ENCODE assay signal across 24 cellular contexts in the genomic region with DNA sequence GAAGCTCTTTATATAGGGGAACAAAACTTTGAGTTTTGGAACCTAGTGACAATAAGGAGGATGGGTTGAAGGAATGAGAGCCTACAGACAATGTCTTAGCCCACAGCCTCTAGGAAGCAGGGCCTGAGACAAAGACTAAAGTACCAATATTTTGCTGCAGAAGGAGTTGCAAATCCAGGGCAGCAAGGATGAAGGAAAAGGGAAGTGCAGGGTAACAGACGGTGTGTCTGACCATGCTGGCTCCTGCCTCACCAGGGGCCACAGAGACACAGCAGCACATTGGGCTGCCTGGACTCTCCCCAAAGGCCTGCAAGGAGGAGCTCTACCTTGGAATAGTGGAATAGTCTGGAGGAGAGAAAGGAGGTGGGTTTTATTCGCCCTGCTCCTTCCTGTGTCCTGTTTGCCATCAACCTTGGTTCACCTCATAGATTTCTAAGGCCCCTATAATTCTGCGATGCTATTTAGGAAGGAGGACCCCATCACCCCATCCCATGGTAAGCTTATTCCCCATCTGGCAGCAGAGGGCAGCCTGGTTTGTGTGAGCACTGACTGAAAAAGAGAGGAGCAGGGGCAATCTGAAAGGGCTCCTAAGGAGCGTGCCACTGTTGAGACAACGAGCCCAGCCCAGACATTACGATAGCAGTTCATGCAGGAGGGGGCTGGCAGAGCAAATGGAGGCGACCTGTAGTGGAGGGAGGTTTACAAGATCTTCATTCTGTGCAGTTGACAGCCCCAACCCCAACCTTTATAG.
DNase-seq lines count a peak whose midpoint lies in the region; ATAC-seq, FAIRE-seq and TF ChIP-seq lines count a peak whose summit lies in the region.
"Had no signal": no experiment of that assay in that cellular context is flagged by ENCODE, and none has a peak within 500 bp of the region (broad histone marks: within the 10 kb centered on the region; RNA-seq: fewer than 3 reads in every experiment).

No MANE protein-coding gene starts in this region.

- peaks cover 37% of the 10 kb centered on the region for H3K36me3 Mint-ChIP-seq in CD8-positive, alpha-beta T cell
- H3K36me3 Mint-ChIP-seq in CD14-positive monocyte, result peaks cover 0 to 7% of the 10 kb centered on the region in 2 donors

- RAD21 ChIA-PET in GM12878 (lab: Charles Lee; ENCODE audit: unreplicated experiment), result interaction anchor here (1.6 to 2.3 kb wide), 2 partner anchors 14 to 190 kb away, joined by 4 to 5 read pairs; no protein-coding TSS in a partner anchor

- no peaks in the 10 kb centered on the region for H3K4me1 ChIP-seq in CD8-positive, alpha-beta T cell (ENCODE audit: insufficient read depth, low read length)
- H3K4me1 ChIP-seq in GM12878 (ENCODE audit: control insufficient read depth, insufficient read depth, low read length), result peaks cover 5% of the 10 kb centered on the region; the same call in 1 of the 2 replicates
- H3K4me1 ChIP-seq in mucosa of rectum (ENCODE audit: control insufficient read depth in 2 of 2, insufficient read depth in 2 of 2, low read length in 2 of 2), result peaks cover 21 to 51% of the 10 kb centered on the region in 2 donors
- H3K4me1 ChIP-seq in aorta (ENCODE audit: control insufficient read depth in 1 of 2, insufficient read depth in 2 of 2, low read length in 2 of 2), result peaks cover 2 to 6% of the 10 kb centered on the region in 2 donors
- H3K4me1 ChIP-seq: HAP-1 had no signal

- WGBS in GM12878 (ENCODE audit: insufficient coverage, insufficient replicate concordance, low lambda C conversion rate, missing lambda C conversion rate), result 82% methylated on average over 7 of the region's 7 CpGs
- 97 to 99% methylated on average over 7 of the region's 7 CpGs for WGBS in aorta, 2 donors

- no peak for TF ChIP-seq RAD21 in GM12878 (IDR thresholded peaks at IDR 0.05; ENCODE audit: insufficient read depth, low read depth, low read length)

- H3K4me3 ChIP-seq in CD8-positive, alpha-beta T cell (ENCODE audit: low read depth, low read length), result no peak overlapping the region
- H3K4me3 ChIP-seq in GM12878 (no peak overlapping the region), mucosa of rectum (ENCODE audit: low read length in 2 of 2) (peak overlapping the region in 1 of 2 donors; percentile 2), aorta (ENCODE audit: low read length in 2 of 2) (no peak overlapping the region)
- H3K4me3 ChIP-seq: dorsolateral prefrontal cortex, esophagus muscularis mucosa, gastroesophageal sphincter, HAP-1 had no signal

- no peaks in the 10 kb centered on the region for H3K27me3 Mint-ChIP-seq in CD8-positive, alpha-beta T cell (ENCODE audit: low read depth)
- peaks cover 0 to 2% (median 0%) of the 10 kb centered on the region in 3 donors for H3K27me3 Mint-ChIP-seq in CD14-positive monocyte (ENCODE audit: low read depth in 3 of 3)
- H3K27me3 Mint-ChIP-seq: stimulated activated naive CD8-positive, alpha-beta T cell treated with anti-CD3 and anti-CD28 coated beads, Interleukin-15, Interleukin-2, amounts not matched to agents 100 ng/mL and 50 ng/mL, for 24 hours had no signal

- no peak overlapping the region for H3K4me3 Mint-ChIP-seq in CD8-positive, alpha-beta T cell
- no peak overlapping the region for H3K4me3 Mint-ChIP-seq in CD14-positive monocyte
- H3K4me3 Mint-ChIP-seq: nephron progenitor cell; stimulated activated naive CD8-positive, alpha-beta T cell treated with anti-CD3 and anti-CD28 coated beads, Interleukin-15, Interleukin-2, amounts not matched to agents 100 ng/mL and 50 ng/mL, for 24 hours; T-helper 1 cell treated with Interleukin-12 subunit alpha and Interleukin-12 subunit beta and Interleukin-4 antibody, amounts not matched to agents 30 μg/mL and 1 μg/mL, for 36 hours had no signal

- no peak for TF ChIP-seq CTCF in CD8-positive, alpha-beta T cell (IDR thresholded peaks at IDR 0.05)
- TF ChIP-seq CTCF in GM12878 (IDR thresholded peaks at IDR 0.05 in 2 of 3, conservative IDR thresholded peaks at IDR 0.05 in 1 of 3; ENCODE audit: control insufficient read depth in 2 of 3, extremely low read depth in 1 of 3, insufficient read depth in 1 of 3, low read depth in 3 of 3, low read length in 3 of 3) (no peak), CD14-positive monocyte (IDR thresholded peaks at IDR 0.05) (no peak)

- H3K79me2 ChIP-seq in GM12878 (ENCODE audit: control insufficient read depth, insufficient read depth, low read length), result no peaks in the 10 kb centered on the region; the same call in 1 of the 2 replicates

- no peaks in the 10 kb centered on the region for H3K9me3 Mint-ChIP-seq in CD8-positive, alpha-beta T cell
- no peaks in the 10 kb centered on the region for H3K9me3 Mint-ChIP-seq in CD14-positive monocyte
- H3K9me3 Mint-ChIP-seq: nephron progenitor cell; stimulated activated naive CD8-positive, alpha-beta T cell treated with anti-CD3 and anti-CD28 coated beads, Interleukin-15, Interleukin-2, amounts not matched to agents 100 ng/mL and 50 ng/mL, for 24 hours; T-helper 1 cell treated with Interleukin-12 subunit alpha and Interleukin-12 subunit beta and Interleukin-4 antibody, amounts not matched to agents 30 μg/mL and 1 μg/mL, for 36 hours had no signal

- no peak overlapping the region for H2AFZ ChIP-seq in GM12878 (ENCODE audit: control insufficient read depth, low read depth, low read length)

- SMC1A ChIA-PET in GM12878 (lab: Charles Lee; ENCODE audit: uncharacterized antibody, unreplicated experiment), result interaction anchor here (1.2 kb wide), 1 partner anchor 14 kb away, joined by 3 read pairs; no protein-coding TSS in a partner anchor

- H4K20me1 ChIP-seq in GM12878 (ENCODE audit: control insufficient read depth, insufficient read depth), result no peaks in the 10 kb centered on the region

- no peak overlapping the region for H3K27ac ChIP-seq in CD8-positive, alpha-beta T cell (ENCODE audit: low read depth, low read length)
- no peak overlapping the region for H3K27ac ChIP-seq in GM12878 (ENCODE audit: control insufficient read depth, insufficient read depth)
- H3K27ac ChIP-seq in mucosa of rectum (ENCODE audit: low read depth in 2 of 2, low read length in 2 of 2), result peak overlapping the region; percentile 59 to 69
- no peak overlapping the region for H3K27ac ChIP-seq in aorta (ENCODE audit: low read depth in 1 of 2, low read length in 2 of 2)
- H3K27ac ChIP-seq: esophagus muscularis mucosa, gastroesophageal sphincter had no signal

- no peak for TF ChIP-seq EP300 in GM12878 (IDR thresholded peaks at IDR 0.05; ENCODE audit: borderline replicate concordance in 1 of 2, control insufficient read depth in 1 of 2, low read depth in 2 of 2, low read length in 2 of 2)

- intact Hi-C loops in CD8-positive, alpha-beta T cell (cut with DNase I, micrococcal nuclease), result no loop called here
- intact Hi-C loops in GM12878 (cut with micrococcal nuclease; ENCODE audit: unreplicated experiment), result no loop called here
- intact Hi-C loops in aorta (cut with DNase I), result no loop called here
- intact Hi-C loops in CD14-positive monocyte (cut with micrococcal nuclease), result no loop called here

- no peak for FAIRE-seq in GM12878 (lab: Jason Lieb, UNC)
- FAIRE-seq: HTR-8/SVneo had no signal

- in situ Hi-C loops in KBM-7 (cut with MboI; ENCODE audit: low pct_unique_long_range_greater_than_20kb, low sequenced_read_pairs), result no loop called here
- in situ Hi-C loops in GM12878 (cut with MboI), result no loop called here

- no peak for DNase-seq in CD8-positive, alpha-beta T cell
- DNase-seq in KBM-7, result peak; percentile 17
- DNase-seq in GM12878 (ENCODE audit: low read depth, low spot score), result no peak
- no peak for DNase-seq in aorta
- no peak for DNase-seq in CD14-positive monocyte (ENCODE audit: low spot score)
- DNase-seq: activated CD4-positive, alpha-beta T cell treated with anti-CD3 and anti-CD28 coated beads, Interleukin-2, amount 50 U/mL, for 48 hours; activated gamma-delta T cell treated with Interleukin-2 at 50 U/mL for 16 hours; DND-41; NCI-H1436; NCI-H2171; NCI-H524 treated with DMSO at 0.1 percent for 48 hours; nephron progenitor cell; SHP77; stimulated activated CD4-positive, alpha-beta T cell treated with anti-CD3 and anti-CD28 coated beads, Interleukin-2, amount 100 ng/mL, for 24 hours; trophoblast cell had no signal

- no peak for ATAC-seq in CD8-positive, alpha-beta T cell
- no peak for ATAC-seq in GM12878
- no peak for ATAC-seq in GM19035 (IDR thresholded peaks at IDR 0.05; ENCODE audit: unreplicated experiment)
- ATAC-seq in aorta (ENCODE audit: low FRiP score), result no peak
- ATAC-seq: gastroesophageal sphincter had no signal

- BruUV-seq in GM12878 (replicated peaks; lab: Mats Ljungman, UMichigan), result no TSS peak

- no peaks in the 10 kb centered on the region for H3K27me3 ChIP-seq in CD8-positive, alpha-beta T cell (ENCODE audit: insufficient read depth, low read length)
- no peaks in the 10 kb centered on the region for H3K27me3 ChIP-seq in GM12878 (replicated peaks in 1 of 2; ENCODE audit: control insufficient read depth in 2 of 2, insufficient read depth in 2 of 2, low read length in 1 of 2)
- no peaks in the 10 kb centered on the region for H3K27me3 ChIP-seq in mucosa of rectum (ENCODE audit: control insufficient read depth in 2 of 2, insufficient read depth in 2 of 2, low read length in 2 of 2)
- no peaks in the 10 kb centered on the region for H3K27me3 ChIP-seq in aorta (ENCODE audit: control insufficient read depth in 1 of 2, insufficient read depth in 2 of 2, low read length in 1 of 2)
- H3K27me3 ChIP-seq: dorsolateral prefrontal cortex, esophagus muscularis mucosa, gastroesophageal sphincter had no signal

- H3K27ac Mint-ChIP-seq in CD8-positive, alpha-beta T cell, result peak overlapping the region; percentile 12
- H3K27ac Mint-ChIP-seq in CD14-positive monocyte, result peak overlapping the region in 1 of 7 donors; percentile 45
- H3K27ac Mint-ChIP-seq: stimulated activated naive CD8-positive, alpha-beta T cell treated with anti-CD3 and anti-CD28 coated beads, Interleukin-15, Interleukin-2, amounts not matched to agents 100 ng/mL and 50 ng/mL, for 24 hours; T-helper 1 cell treated with Interleukin-12 subunit alpha and Interleukin-12 subunit beta and Interleukin-4 antibody, amounts not matched to agents 30 μg/mL and 1 μg/mL, for 36 hours had no signal

- H3K4me1 Mint-ChIP-seq in CD8-positive, alpha-beta T cell (ENCODE audit: low read depth), result peaks cover 1% of the 10 kb centered on the region
- peaks cover 44% of the 10 kb centered on the region for H3K4me1 Mint-ChIP-seq in CD14-positive monocyte

- TF ChIP-seq POLR2A in GM12878 (IDR thresholded peaks at IDR 0.05; ENCODE audit: low read depth, low read length), result no peak

- POLR2A ChIA-PET in CD8-positive, alpha-beta T cell (lab: Charles Lee), result no interaction called here
- POLR2A ChIA-PET in GM12878 (lab: Charles Lee), result no interaction called here

- H3K9ac ChIP-seq in GM12878 (ENCODE audit: control insufficient read depth, insufficient read depth, low read length) (no peak overlapping the region), mucosa of rectum (ENCODE audit: low read depth in 1 of 2, low read length in 2 of 2) (no peak overlapping the region)

- H3K9me3 ChIP-seq in CD8-positive, alpha-beta T cell (ENCODE audit: low read length), result no peaks in the 10 kb centered on the region
- H3K9me3 ChIP-seq in GM12878 (replicated peaks; ENCODE audit: control insufficient read depth, insufficient read depth, low read length) (no peaks in the 10 kb centered on the region), mucosa of rectum (ENCODE audit: control insufficient read depth in 2 of 2, low read length in 2 of 2) (no peaks in the 10 kb centered on the region), aorta (ENCODE audit: control insufficient read depth, low read length) (no peaks in the 10 kb centered on the region)
- H3K9me3 ChIP-seq: esophagus muscularis mucosa, gastroesophageal sphincter, HAP-1 had no signal

- CTCF ChIA-PET in CD8-positive, alpha-beta T cell (lab: Charles Lee), result interaction anchor here (1.2 to 8.0 kb wide), 3 partner anchors 16 to 279 kb away, joined by 3 to 34 read pairs (median 3); no protein-coding TSS in a partner anchor
- CTCF ChIA-PET in GM12878 (lab: Yijun Ruan, JAX), result interaction anchor here (1.1 kb wide), 1 partner anchor 51 kb away, joined by 3 read pairs; no protein-coding TSS in a partner anchor

- H3K4me2 ChIP-seq in GM12878 (ENCODE audit: control insufficient read depth, insufficient read depth), result no peak overlapping the region

- no peaks in the 10 kb centered on the region for H3K36me3 ChIP-seq in CD8-positive, alpha-beta T cell (ENCODE audit: insufficient read depth, low read length)
- peaks cover 11 to 24% of the 10 kb centered on the region in 2 experiments for H3K36me3 ChIP-seq in GM12878 (ENCODE audit: control insufficient read depth in 2 of 2, insufficient read depth in 2 of 2, low read length in 1 of 2)
- peaks cover 3% of the 10 kb centered on the region in 2 donors for H3K36me3 ChIP-seq in mucosa of rectum (ENCODE audit: control insufficient read depth in 2 of 2, insufficient read depth in 2 of 2, low read length in 2 of 2)
- no peaks in the 10 kb centered on the region for H3K36me3 ChIP-seq in aorta (ENCODE audit: control insufficient read depth in 1 of 2, insufficient read depth in 2 of 2, low read length in 1 of 2)
- H3K36me3 ChIP-seq: esophagus muscularis mucosa, HAP-1 had no signal

Comparison
In these comparisons a context has a peak if more than half of its experiments do, and no peak if none do; other contexts are left out.
1. H3K27ac ChIP-seq: peak in mucosa of rectum (2 of 2); none in CD8-positive, alpha-beta T cell (single experiment), GM12878 (single experiment) and aorta (0 of 2).